26 cellular contexts compared by ENCODE assay signal in genomic region chr7:45421826-45422225, GRCh38.
"Had no signal": no experiment of that assay in that cellular context is flagged by ENCODE, and none has a peak within 500 bp of the region (broad histone marks: within the 10 kb centered on the region; RNA-seq: fewer than 3 reads in every experiment).

No MANE protein-coding gene starts in this region.

- H3K9me3 ChIP-seq: ascending aorta, body of pancreas, MG63, SJSA1 had no signal

- DNase-seq: activated CD4-positive, alpha-beta T cell treated with anti-CD3 and anti-CD28 coated beads, Interleukin-2, amount 10 ng/mL, durations not matched to agents 24 days and 14 days; activated CD4-positive, alpha-beta T cell treated with anti-CD3 and anti-CD28 coated beads, Interleukin-2, amount 50 U/mL, for 48 hours; activated CD4-positive, CD25-positive, alpha-beta regulatory T cell treated with anti-CD3 and anti-CD28 coated beads, Interleukin-2, amount 50 U/mL, for 72 hours; activated CD8-positive, alpha-beta memory T cell treated with anti-CD3 and anti-CD28 coated beads, Interleukin-2, amount 10 ng/mL, durations not matched to agents 7 days and 5 days; activated naive CD4-positive, alpha-beta T cell treated with anti-CD3 and anti-CD28 coated beads, Interleukin-2, amount 50 U/mL, for 16 hours; activated T-cell treated with anti-CD3 and anti-CD28 coated beads for 4 hours; activated T-cell treated with anti-CD3 and anti-CD28 coated beads, Interleukin-2, amount 50 U/mL, for 48 hours; amniotic stem cell; body of pancreas; MG63; MV-4-11; NCI-H1092 treated with DMSO at 0.1 percent for 48 hours; NCI-H1436; NCI-H1694 treated with DMSO at 0.1 percent for 48 hours; NCI-H2029 treated with DMSO at 0.1 percent for 48 hours; NCI-H345; NCI-H510A; NCI-H526 treated with DMSO at 0.1 percent for 48 hours; NCI-H82; RPMI8226; T-helper 17 cell; T-helper 9 cell had no signal

- H3K4me3 ChIP-seq: ascending aorta, body of pancreas, MG63, SJSA1 had no signal

- H3K27ac ChIP-seq: ascending aorta, body of pancreas, SJSA1 had no signal

- H3K27me3 ChIP-seq: ascending aorta, body of pancreas, MG63, SJSA1 had no signal

- ATAC-seq: activated CD8-positive, alpha-beta memory T cell treated with anti-CD3 and anti-CD28 coated beads, Interleukin-2, amount 10 ng/mL, durations not matched to agents 7 days and 5 days; body of pancreas; Right ventricle myocardium inferior; T-helper 17 cell; WTC11 had no signal

- H3K36me3 ChIP-seq: ascending aorta, MG63, SJSA1 had no signal

- H3K4me1 ChIP-seq: ascending aorta, body of pancreas, SJSA1 had no signal
